In the genomic region with DNA sequence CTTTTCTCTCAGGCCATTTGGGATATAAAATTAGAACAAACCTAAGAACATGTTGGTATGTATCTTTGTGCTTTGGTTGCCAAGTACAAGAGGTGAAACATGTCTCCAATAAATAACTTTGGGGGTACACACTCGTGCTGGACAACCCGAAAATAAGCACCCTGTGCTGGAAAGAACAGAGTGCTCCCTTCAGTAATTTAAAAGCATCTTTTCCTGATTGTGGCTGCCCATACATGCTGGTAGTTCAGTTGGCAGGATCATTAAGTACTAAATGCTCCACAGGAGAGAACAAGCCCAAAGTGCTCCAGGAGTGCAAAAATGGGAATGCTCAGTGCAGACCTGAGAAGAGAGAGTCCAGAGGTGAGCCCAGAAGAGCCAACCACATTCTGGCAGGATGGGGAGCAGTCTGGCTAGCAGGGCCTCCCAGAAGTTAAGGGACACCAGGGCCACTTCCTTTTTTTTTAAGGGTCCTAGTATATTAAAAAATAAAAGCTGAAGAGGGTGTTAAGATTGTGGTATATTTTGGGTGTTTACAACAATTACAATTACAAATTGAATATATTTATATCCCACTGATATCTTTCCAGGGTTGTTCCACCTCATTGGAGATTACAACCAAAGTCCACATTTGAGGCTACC, we compare ENCODE assay signal across 20 cellular contexts.
"Had no signal": no experiment of that assay in that cellular context is flagged by ENCODE, and none has a peak within 500 bp of the region (broad histone marks: within the 10 kb centered on the region; RNA-seq: fewer than 3 reads in every experiment).

No MANE protein-coding gene starts in this region.

- H3K36me3 ChIP-seq: ovary, spleen, suprapubic skin, transverse colon had no signal

- ATAC-seq: activated CD8-positive, alpha-beta T cell treated with anti-CD3 and anti-CD28 coated beads for 36 hours; activated naive CD8-positive, alpha-beta T cell treated with anti-CD3 and anti-CD28 coated beads, Interleukin-2, amount 50 U/mL, for 24 hours had no signal

- H3K27ac ChIP-seq: epithelial cell of prostate, hepatocyte, ovary, spleen, suprapubic skin, transverse colon had no signal

- DNase-seq: activated B cell treated with CpG ODN at 0.5 μM for 24 hours; activated CD4-positive, alpha-beta T cell treated with anti-CD3 and anti-CD28 coated beads, Interleukin-2, amount 50 U/mL, for 1 hour; activated CD8-positive, alpha-beta T cell treated with anti-CD3 and anti-CD28 coated beads for 36 hours; activated naive CD8-positive, alpha-beta T cell treated with anti-CD3 and anti-CD28 coated beads, Interleukin-2, amount 50 U/mL, for 24 hours; activated T-cell treated with anti-CD3 and anti-CD28 coated beads, Interleukin-2, amount 50 U/mL, for 48 hours; amygdala; central memory CD4-positive, alpha-beta T cell; dermis blood vessel endothelial cell; effector CD8-positive, alpha-beta T cell; glutamatergic neuron; islet precursor cell; ovary; retina; spleen; stimulated activated naive CD4-positive, alpha-beta T cell; T-helper 1 cell; transverse colon had no signal

- H3K9me3 ChIP-seq: ovary, spleen, suprapubic skin, transverse colon had no signal

- H3K27me3 ChIP-seq: hepatocyte, ovary, suprapubic skin, transverse colon had no signal

- H3K4me3 ChIP-seq: hepatocyte, ovary, spleen, suprapubic skin, transverse colon had no signal
